ENCODE assay signal across 8 cellular contexts in the genomic region with DNA sequence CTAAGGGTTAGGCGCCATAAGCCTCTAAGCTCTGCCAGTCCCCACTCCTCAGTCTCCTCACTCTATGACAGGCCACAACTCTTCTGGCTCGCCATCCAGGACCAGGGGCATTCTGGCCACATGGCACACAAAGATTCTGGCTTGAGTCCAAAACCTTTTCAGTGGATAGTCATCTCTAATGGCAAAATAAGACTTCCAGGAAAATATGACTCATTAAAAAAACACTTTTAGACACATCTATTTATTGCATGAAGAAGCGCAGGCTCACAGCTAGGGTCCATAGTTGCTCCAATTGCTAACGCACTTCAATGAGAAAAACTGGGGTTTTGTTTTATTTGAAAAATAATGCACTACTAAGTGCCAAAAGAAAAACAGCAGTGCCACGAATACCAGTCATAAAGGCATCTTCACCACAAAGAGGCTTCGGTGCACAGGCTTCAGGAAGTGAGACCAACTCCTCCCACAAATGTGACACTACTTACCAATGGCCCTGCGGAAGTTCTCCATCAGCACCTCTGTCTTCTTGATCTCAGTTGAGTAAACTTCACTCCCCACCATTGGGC. TPM values are rescaled to one million over a fixed set of nuclear protein-coding genes. Genes with fewer than 3 reads are reported as not detected.
DNase-seq lines count a peak whose midpoint lies in the region; ATAC-seq and TF ChIP-seq lines count a peak whose summit lies in the region.

No MANE protein-coding gene starts in this region.

- H3K36me3 ChIP-seq in PC-3 (ENCODE audit: low read depth, low read length) (peaks cover 25% of the 10 kb centered on the region; the same call in 1 of the 2 replicates), adrenal gland (replicated peaks in 1 of 2) (no peaks in the 10 kb centered on the region)

- H3K9me2 ChIP-seq in PC-3 (replicated peaks; ENCODE audit: low read length) = no peaks in the 10 kb centered on the region

- POLR2A ChIA-PET in PC-3 (lab: Charles Lee; ENCODE audit: unreplicated experiment) = no interaction called here
- POLR2A ChIA-PET in naive thymus-derived CD8-positive, alpha-beta T cell (lab: Charles Lee) = interaction anchor here (0.5 to 3.4 kb wide), 2 partner anchors 11 to 247 kb away, joined by 3 to 16 read pairs; a partner anchor contains a TSS

- peaks cover 4% of the 10 kb centered on the region for H3F3A ChIP-seq in PC-3 (ENCODE audit: low read length, unreplicated experiment)

- 0 out of 2 replicates have a peak overlapping the region, but pooled peaks have one; percentile 8 for H3K9ac ChIP-seq in PC-3 (ENCODE audit: low read length)

- H3K9me3 ChIP-seq in PC-3 (ENCODE audit: low read length) (no peaks in the 10 kb centered on the region), adrenal gland (replicated peaks in 1 of 3) (no peaks in the 10 kb centered on the region)

- peak overlapping the region; percentile 80 to 96 (median 90) for H3K27ac Mint-ChIP-seq in naive thymus-derived CD8-positive, alpha-beta T cell
- H3K27ac Mint-ChIP-seq in type B pancreatic cell = no peak overlapping the region

- no peak for TF ChIP-seq CTCF in PC-3 (conservative IDR thresholded peaks at IDR 0.05; ENCODE audit: low read depth, low read length)
- TF ChIP-seq CTCF in adrenal gland (IDR thresholded peaks at IDR 0.05) = peak in 5 of 6 experiments; percentile 15 to 34 (median 28)
- no peak for TF ChIP-seq CTCF in type B pancreatic cell (conservative IDR thresholded peaks at IDR 0.05)

- TF ChIP-seq POLR2A in adrenal gland (IDR thresholded peaks at IDR 0.05) = no peak

- BruUV-seq in PC-3 (replicated peaks; lab: Mats Ljungman, UMichigan) = no TSS peak

- H3K36me3 Mint-ChIP-seq in naive thymus-derived CD8-positive, alpha-beta T cell = peaks cover 9 to 78% (median 24%) of the 10 kb centered on the region in 3 donors
- H3K36me3 Mint-ChIP-seq in type B pancreatic cell = peaks cover 21% of the 10 kb centered on the region

- CTCF ChIA-PET in PC-3 (lab: Charles Lee) = interaction anchor here (0.6 kb wide), 1 partner anchor 45 kb away, joined by 3 read pairs; no protein-coding TSS in a partner anchor

- H3K4me2 ChIP-seq in PC-3 (ENCODE audit: low read length) = peak overlapping the region; percentile 5; the same call in 1 of the 2 replicates

- H4K20me1 ChIP-seq in PC-3 (ENCODE audit: low read length) = peaks cover 7% of the 10 kb centered on the region; the same call in 1 of the 2 replicates

- peak overlapping the region; percentile 24 for H3K27ac ChIP-seq in PC-3 (ENCODE audit: low read length)
- H3K27ac ChIP-seq in adrenal gland = peak overlapping the region in 2 of 5 donors; percentile 48 to 61

- peaks cover 18 to 46% (median 41%) of the 10 kb centered on the region in 4 donors for H3K4me1 Mint-ChIP-seq in naive thymus-derived CD8-positive, alpha-beta T cell
- H3K4me1 Mint-ChIP-seq in type B pancreatic cell (ENCODE audit: unreplicated experiment) = peaks cover 9% of the 10 kb centered on the region

- H3K4me1 ChIP-seq in PC-3 (ENCODE audit: insufficient read depth, low read length) (peaks cover 14% of the 10 kb centered on the region), adrenal gland (replicated peaks in 1 of 2) (peaks cover 8 to 23% of the 10 kb centered on the region in 2 donors)

- DNase-seq in PC-3 (peak; percentile 92), adrenal gland (peak; percentile 64 to 79 (median 73)), type B pancreatic cell (ENCODE audit: extremely low spot score, unreplicated experiment) (no peak)
- peak in 7 of 10 donors; percentile 7 to 52 (median 32) for DNase-seq in naive thymus-derived CD8-positive, alpha-beta T cell

- 62 to 76% (median 64%) methylated on average over 7 of the region's 7 CpGs for WGBS in adrenal gland, 4 donors

- H2AFZ ChIP-seq in PC-3 (ENCODE audit: low read length) = no peak overlapping the region

- H3K27me3 Mint-ChIP-seq in naive thymus-derived CD8-positive, alpha-beta T cell = no peaks in the 10 kb centered on the region
- H3K27me3 Mint-ChIP-seq in type B pancreatic cell = no peaks in the 10 kb centered on the region

- peak overlapping the region in 9 of 10 donors; percentile 15 to 80 (median 50) for H3K4me3 Mint-ChIP-seq in naive thymus-derived CD8-positive, alpha-beta T cell
- no peak overlapping the region for H3K4me3 Mint-ChIP-seq in type B pancreatic cell

- peak; percentile 86 for ATAC-seq in GM19351 (IDR thresholded peaks at IDR 0.05; ENCODE audit: unreplicated experiment)
- peak; percentile 91 for ATAC-seq in PC-3
- ATAC-seq in naive thymus-derived CD8-positive, alpha-beta T cell = peak; percentile 96 to 98
- ATAC-seq in HG02678 (IDR thresholded peaks at IDR 0.05; ENCODE audit: unreplicated experiment) = no peak
- ATAC-seq in GM18519 (IDR thresholded peaks at IDR 0.05; ENCODE audit: low FRiP score, unreplicated experiment) = no peak
- ATAC-seq in HG03097 (IDR thresholded peaks at IDR 0.05; ENCODE audit: low FRiP score, unreplicated experiment) = no peak

- no peaks in the 10 kb centered on the region for H3K27me3 ChIP-seq in PC-3 (ENCODE audit: low read length)
- no peaks in the 10 kb centered on the region for H3K27me3 ChIP-seq in adrenal gland

- peaks cover 36% of the 10 kb centered on the region for H3K79me2 ChIP-seq in PC-3 (ENCODE audit: low read length)

- no peak overlapping the region for H3K4me3 ChIP-seq in PC-3 (ENCODE audit: low read length)
- no peak overlapping the region for H3K4me3 ChIP-seq in adrenal gland

- intact Hi-C loops in PC-3 (cut with micrococcal nuclease) = loop anchor here (2.0 kb wide), 1 partner anchor 18 kb away; no protein-coding TSS in a partner anchor
- intact Hi-C loops in adrenal gland (cut with DNase I) = no loop called here

- no peaks in the 10 kb centered on the region for H3K9me3 Mint-ChIP-seq in naive thymus-derived CD8-positive, alpha-beta T cell
- H3K9me3 Mint-ChIP-seq in type B pancreatic cell = no peaks in the 10 kb centered on the region

RNA-seq across cellular contexts. Expression of a gene that starts 11.1 kb away (rescaled TPM):
- total RNA-seq in PC-3 (2014; rRNA removed) = 94.9 and 114 TPM in 2 replicates
- 10 to 100 TPM in 7 of 8 donors, 1 to 10 TPM in 1; 7.9 to 32.0 (median 25.4) TPM for total RNA-seq in adrenal gland
- 10 to 100 TPM; 11.7 to 37.5 (median 20.2) TPM for polyA plus RNA-seq in adrenal gland
- total RNA-seq in naive thymus-derived CD8-positive, alpha-beta T cell = 10 to 100 TPM; 26.2 to 27.9 TPM
- 10 to 100 TPM; 49.5 to 66.6 (median 65.2) TPM for polyA plus RNA-seq in naive thymus-derived CD8-positive, alpha-beta T cell
- total RNA-seq in type B pancreatic cell (ENCODE audit: low replicate concordance) = 34.6 and 61.1 TPM in 2 replicates

RNA-seq across cellular contexts. Expression of a gene that starts 40.8 kb away (rescaled TPM):
- total RNA-seq in PC-3 (2014; rRNA removed) (9.6 and 11.6 TPM in 2 replicates), adrenal gland (10 to 100 TPM in 7 of 8 donors, 1 to 10 TPM in 1; 9.3 to 15.6 (median 12.0) TPM), type B pancreatic cell (ENCODE audit: low replicate concordance) (9.6 and 16.6 TPM in 2 replicates)
- polyA plus RNA-seq in adrenal gland = 1 to 10 TPM; 8.6 to 9.7 (median 9.3) TPM
- 10 to 100 TPM; 18.4 to 19.2 TPM for total RNA-seq in naive thymus-derived CD8-positive, alpha-beta T cell
- 10 to 100 TPM; 14.7 to 27.1 (median 24.3) TPM for polyA plus RNA-seq in naive thymus-derived CD8-positive, alpha-beta T cell

Comparison
In these comparisons a context has a peak if more than half of its experiments do, and no peak if none do; other contexts are left out.
1. ATAC-seq: peak in GM19351 (single experiment), PC-3 (single experiment) and naive thymus-derived CD8-positive, alpha-beta T cell (2 of 2); none in HG02678 (single experiment), GM18519 (single experiment) and HG03097 (single experiment).
2. CTCF ChIP-seq: peak in adrenal gland (5 of 6); none in PC-3 (single experiment) and type B pancreatic cell (single experiment).